ENCODE assay signal across 8 cellular contexts in genomic region chr3:182763896-182764295, GRCh38.
"Had no signal": no experiment of that assay in that cellular context is flagged by ENCODE, and none has a peak within 500 bp of the region (broad histone marks: within the 10 kb centered on the region; RNA-seq: fewer than 3 reads in every experiment).

No MANE protein-coding gene starts in this region.

- H3K4me3 ChIP-seq: HAP-1 had no signal

- H3K27ac ChIP-seq: KMS-11 had no signal

- DNase-seq: GOT3, H7, IMR-90, KBM-7 had no signal

- H3K9me3 ChIP-seq: HAP-1 had no signal

- H3K36me3 ChIP-seq: HAP-1 had no signal

- FAIRE-seq: HTR-8/SVneo had no signal

- H3K4me1 ChIP-seq: HAP-1 had no signal

- H3K9ac ChIP-seq: KMS-11 had no signal

- H3K4me2 ChIP-seq: KMS-11 had no signal

- ATAC-seq: HCT116 had no signal
